ENCODE assay signal across 8 cellular contexts in genomic region chr11:9613118-9613829, GRCh38. TPM values are rescaled to one million over a fixed set of nuclear protein-coding genes. Genes with fewer than 3 reads are reported as not detected.
DNase-seq lines count a peak whose midpoint lies in the region; ATAC-seq and TF ChIP-seq lines count a peak whose summit lies in the region.

No MANE protein-coding gene starts in this region.

- peak overlapping the region; percentile 92 to 100 (median 97) for H3K4me2 ChIP-seq in BLaER1 treated with 17β-estradiol and CSF1 and Interleukin-3, amounts not matched to agents 10 nM and 100 nM

- ATAC-seq in HG03460 (IDR thresholded peaks at IDR 0.05; ENCODE audit: unreplicated experiment) (peak; percentile 35), right lobe of liver (peak; percentile 88 to 94 (median 92))

- no peaks in the 10 kb centered on the region for H3K9me3 ChIP-seq in BLaER1 treated with 17β-estradiol and CSF1 and Interleukin-3, amounts not matched to agents 10 nM and 100 nM (replicated peaks in 1 of 11)
- no peaks in the 10 kb centered on the region for H3K9me3 ChIP-seq in right lobe of liver

- H4K20me1 ChIP-seq in BLaER1 treated with 17β-estradiol and CSF1 and Interleukin-3, amounts not matched to agents 10 nM and 100 nM: 0 out of 22 replicates have a peak, but pooled peaks cover 0 to 3% (median 0%) of the 10 kb centered on the region in 11 experiments

- H3K27me3 ChIP-seq in BLaER1 treated with 17β-estradiol and CSF1 and Interleukin-3, amounts not matched to agents 10 nM and 100 nM: peaks cover 0 to 7% (median 0%) of the 10 kb centered on the region in 11 experiments; a peak in 2 of 22 replicates
- H3K27me3 ChIP-seq in dorsolateral prefrontal cortex (no peaks in the 10 kb centered on the region), right lobe of liver (no peaks in the 10 kb centered on the region)

- peaks cover 43 to 62% (median 49%) of the 10 kb centered on the region in 10 experiments for H3K4me1 ChIP-seq in BLaER1 treated with 17β-estradiol and CSF1 and Interleukin-3, amounts not matched to agents 10 nM and 100 nM
- peaks cover 0 to 5% (median 2%) of the 10 kb centered on the region in 4 donors for H3K4me1 ChIP-seq in right lobe of liver

- peak overlapping the region; percentile 57 to 72 (median 62) for H3K4me3 ChIP-seq in BLaER1 treated with 17β-estradiol and CSF1 and Interleukin-3, amounts not matched to agents 10 nM and 100 nM
- peak overlapping the region; percentile 41 to 81 (median 64) for H3K4me3 ChIP-seq in dorsolateral prefrontal cortex
- peak overlapping the region; percentile 43 to 60 (median 52) for H3K4me3 ChIP-seq in right lobe of liver

- intact Hi-C loops in dorsolateral prefrontal cortex (cut with DNase I) (loop anchor here (1.0 to 5.0 kb wide), 8 partner anchors 36 to 709 kb away; partner anchors contain the start of genes ZNF143 (in 2 of the 2) and WEE1 (in 1 of the 2)), right lobe of liver (cut with DNase I) (no loop called here)

- H3K9ac ChIP-seq in BLaER1 treated with 17β-estradiol and CSF1 and Interleukin-3, amounts not matched to agents 10 nM and 100 nM: peak overlapping the region; percentile 66 to 84 (median 82)

- DNase-seq in GM19240 (ENCODE audit: insufficient read length, low spot score): peak; percentile 73
- peak; percentile 88 for DNase-seq in NCI-H526 treated with DMSO at 0.1 percent for 48 hours (lab: John Stamatoyannopoulos, UW)
- DNase-seq in activated CD4-positive, alpha-beta T cell treated with anti-CD3 and anti-CD28 coated beads, Interleukin-2, amount 50 U/mL, for 48 hours: peak; percentile 92 to 94
- peak; percentile 80 to 94 (median 91) for DNase-seq in dorsolateral prefrontal cortex
- peak; percentile 93 to 96 (median 93) for DNase-seq in right lobe of liver
- DNase-seq in stimulated activated CD4-positive, alpha-beta T cell treated with anti-CD3 and anti-CD28 coated beads, Interleukin-4, amount 100 ng/mL, for 4 hours: peak; percentile 81 to 84

- H3K36me3 ChIP-seq in BLaER1 treated with 17β-estradiol and CSF1 and Interleukin-3, amounts not matched to agents 10 nM and 100 nM: no peaks in the 10 kb centered on the region
- H3K36me3 ChIP-seq in right lobe of liver: no peaks in the 10 kb centered on the region

- WGBS in right lobe of liver (ENCODE audit: insufficient coverage, low coverage, low lambda C conversion rate, missing lambda C conversion rate): under 1% methylated on average over 26 of the region's 35 CpGs

- peak overlapping the region; percentile 65 to 88 (median 81) for H3K27ac ChIP-seq in BLaER1 treated with 17β-estradiol and CSF1 and Interleukin-3, amounts not matched to agents 10 nM and 100 nM
- H3K27ac ChIP-seq in dorsolateral prefrontal cortex (peak overlapping the region; percentile 85 to 99 (median 96)), right lobe of liver (peak overlapping the region; percentile 94 to 100 (median 94))

- peak; percentile 73 to 99 (median 93) for TF ChIP-seq CTCF in dorsolateral prefrontal cortex (IDR thresholded peaks at IDR 0.05 in 54 of 56, conservative IDR thresholded peaks at IDR 0.05 in 2 of 56; ENCODE audit: low read depth in 1 of 56, partially characterized antibody in 56 of 56)
- TF ChIP-seq CTCF in right lobe of liver (IDR thresholded peaks at IDR 0.05): peak; percentile 96 to 99 (median 98)

- TF ChIP-seq POLR2A in right lobe of liver (IDR thresholded peaks at IDR 0.05): peak; percentile 86

RNA-seq across cellular contexts. Expression of gene WEE1, which starts 39.8 kb away (rescaled TPM):
- 1 to 10 TPM in 119 of 120 experiments, under 1 TPM in 1; 0.76 to 9.5 (median 2.7) TPM for total RNA-seq in dorsolateral prefrontal cortex
- total RNA-seq in right lobe of liver: 10 to 100 TPM; 11.1 to 34.0 (median 19.5) TPM

RNA-seq across cellular contexts. Expression of gene SWAP70, which starts 50.6 kb away (rescaled TPM):
- total RNA-seq in dorsolateral prefrontal cortex: 10 to 100 TPM; 17.4 to 65.0 (median 26.7) TPM
- total RNA-seq in right lobe of liver: 10 to 100 TPM in 2 of 6 experiments, 1 to 10 TPM in 4; 3.2 to 13.5 (median 7.4) TPM

Comparison
In these comparisons a context has a peak if more than half of its experiments do, and no peak if none do; other contexts are left out.
1. Peak in every context shown above with its lines: DNase-seq, ATAC-seq, H3K4me3 ChIP-seq and H3K27ac ChIP-seq.
2. intact Hi-C loops: an anchor here in dorsolateral prefrontal cortex (1.0 to 5.0 kb wide); none called in right lobe of liver.